1 cellular context compared by ENCODE assay signal in the genomic region with DNA sequence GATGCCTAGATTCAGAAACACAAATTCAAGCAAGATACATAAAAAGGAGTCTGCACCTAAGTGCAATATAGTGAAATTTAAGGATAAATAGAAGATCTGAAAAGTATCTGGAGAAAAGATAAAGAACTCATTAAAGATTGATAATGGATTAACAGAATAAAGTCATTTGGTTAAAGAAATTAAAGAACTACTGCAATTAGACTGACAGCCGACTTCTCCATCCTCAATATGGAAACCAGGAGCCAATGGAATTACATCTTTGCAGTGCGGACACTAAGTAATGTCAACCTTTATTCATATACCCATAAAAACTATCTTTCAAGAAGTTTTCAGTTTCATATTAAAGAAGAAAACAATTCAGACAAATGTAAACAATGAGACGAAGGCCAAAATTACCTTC.
TF ChIP-seq lines count a peak whose summit lies in the region.

No MANE protein-coding gene starts in this region.

TF ChIP-seq in SK-N-SH treated with all-trans-retinoic acid at 6 μM for 48 hours, 23 proteins besides CTCF, POLR2A, EP300 and RAD21 (continued from another document):
- TF ChIP-seq, protein P1, sequence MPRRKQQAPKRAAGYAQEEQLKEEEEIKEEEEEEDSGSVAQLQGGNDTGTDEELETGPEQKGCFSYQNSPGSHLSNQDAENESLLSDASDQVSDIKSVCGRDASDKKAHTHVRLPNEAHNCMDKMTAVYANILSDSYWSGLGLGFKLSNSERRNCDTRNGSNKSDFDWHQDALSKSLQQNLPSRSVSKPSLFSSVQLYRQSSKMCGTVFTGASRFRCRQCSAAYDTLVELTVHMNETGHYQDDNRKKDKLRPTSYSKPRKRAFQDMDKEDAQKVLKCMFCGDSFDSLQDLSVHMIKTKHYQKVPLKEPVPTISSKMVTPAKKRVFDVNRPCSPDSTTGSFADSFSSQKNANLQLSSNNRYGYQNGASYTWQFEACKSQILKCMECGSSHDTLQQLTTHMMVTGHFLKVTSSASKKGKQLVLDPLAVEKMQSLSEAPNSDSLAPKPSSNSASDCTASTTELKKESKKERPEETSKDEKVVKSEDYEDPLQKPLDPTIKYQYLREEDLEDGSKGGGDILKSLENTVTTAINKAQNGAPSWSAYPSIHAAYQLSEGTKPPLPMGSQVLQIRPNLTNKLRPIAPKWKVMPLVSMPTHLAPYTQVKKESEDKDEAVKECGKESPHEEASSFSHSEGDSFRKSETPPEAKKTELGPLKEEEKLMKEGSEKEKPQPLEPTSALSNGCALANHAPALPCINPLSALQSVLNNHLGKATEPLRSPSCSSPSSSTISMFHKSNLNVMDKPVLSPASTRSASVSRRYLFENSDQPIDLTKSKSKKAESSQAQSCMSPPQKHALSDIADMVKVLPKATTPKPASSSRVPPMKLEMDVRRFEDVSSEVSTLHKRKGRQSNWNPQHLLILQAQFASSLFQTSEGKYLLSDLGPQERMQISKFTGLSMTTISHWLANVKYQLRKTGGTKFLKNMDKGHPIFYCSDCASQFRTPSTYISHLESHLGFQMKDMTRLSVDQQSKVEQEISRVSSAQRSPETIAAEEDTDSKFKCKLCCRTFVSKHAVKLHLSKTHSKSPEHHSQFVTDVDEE (CRISPR knock-in tag; IDR thresholded peaks at IDR 0.05), result no peak
- TF ChIP-seq, protein P2, sequence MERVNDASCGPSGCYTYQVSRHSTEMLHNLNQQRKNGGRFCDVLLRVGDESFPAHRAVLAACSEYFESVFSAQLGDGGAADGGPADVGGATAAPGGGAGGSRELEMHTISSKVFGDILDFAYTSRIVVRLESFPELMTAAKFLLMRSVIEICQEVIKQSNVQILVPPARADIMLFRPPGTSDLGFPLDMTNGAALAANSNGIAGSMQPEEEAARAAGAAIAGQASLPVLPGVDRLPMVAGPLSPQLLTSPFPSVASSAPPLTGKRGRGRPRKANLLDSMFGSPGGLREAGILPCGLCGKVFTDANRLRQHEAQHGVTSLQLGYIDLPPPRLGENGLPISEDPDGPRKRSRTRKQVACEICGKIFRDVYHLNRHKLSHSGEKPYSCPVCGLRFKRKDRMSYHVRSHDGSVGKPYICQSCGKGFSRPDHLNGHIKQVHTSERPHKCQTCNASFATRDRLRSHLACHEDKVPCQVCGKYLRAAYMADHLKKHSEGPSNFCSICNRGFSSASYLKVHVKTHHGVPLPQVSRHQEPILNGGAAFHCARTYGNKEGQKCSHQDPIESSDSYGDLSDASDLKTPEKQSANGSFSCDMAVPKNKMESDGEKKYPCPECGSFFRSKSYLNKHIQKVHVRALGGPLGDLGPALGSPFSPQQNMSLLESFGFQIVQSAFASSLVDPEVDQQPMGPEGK (CRISPR knock-in tag; IDR thresholded peaks at IDR 0.05; ENCODE audit: borderline replicate concordance), result no peak
- TF ChIP-seq TCF4 (CRISPR knock-in tag; IDR thresholded peaks at IDR 0.05; ENCODE audit: borderline replicate concordance) (no peak), ZNF565 (CRISPR knock-in tag; conservative IDR thresholded peaks at IDR 0.05; ENCODE audit: low read depth) (no peak), ZFP3 (CRISPR knock-in tag; IDR thresholded peaks at IDR 0.05) (no peak), ARNTL (CRISPR knock-in tag; IDR thresholded peaks at IDR 0.05; ENCODE audit: borderline replicate concordance, low read depth) (no peak), BACH2 (CRISPR knock-in tag; IDR thresholded peaks at IDR 0.05; ENCODE audit: borderline replicate concordance) (no peak)
- TF ChIP-seq, protein P3, sequence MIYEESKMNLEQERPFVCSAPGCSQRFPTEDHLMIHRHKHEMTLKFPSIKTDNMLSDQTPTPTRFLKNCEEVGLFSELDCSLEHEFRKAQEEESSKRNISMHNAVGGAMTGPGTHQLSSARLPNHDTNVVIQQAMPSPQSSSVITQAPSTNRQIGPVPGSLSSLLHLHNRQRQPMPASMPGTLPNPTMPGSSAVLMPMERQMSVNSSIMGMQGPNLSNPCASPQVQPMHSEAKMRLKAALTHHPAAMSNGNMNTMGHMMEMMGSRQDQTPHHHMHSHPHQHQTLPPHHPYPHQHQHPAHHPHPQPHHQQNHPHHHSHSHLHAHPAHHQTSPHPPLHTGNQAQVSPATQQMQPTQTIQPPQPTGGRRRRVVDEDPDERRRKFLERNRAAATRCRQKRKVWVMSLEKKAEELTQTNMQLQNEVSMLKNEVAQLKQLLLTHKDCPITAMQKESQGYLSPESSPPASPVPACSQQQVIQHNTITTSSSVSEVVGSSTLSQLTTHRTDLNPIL (CRISPR knock-in tag; IDR thresholded peaks at IDR 0.05; ENCODE audit: low read depth), result no peak
- TF ChIP-seq, protein P4, sequence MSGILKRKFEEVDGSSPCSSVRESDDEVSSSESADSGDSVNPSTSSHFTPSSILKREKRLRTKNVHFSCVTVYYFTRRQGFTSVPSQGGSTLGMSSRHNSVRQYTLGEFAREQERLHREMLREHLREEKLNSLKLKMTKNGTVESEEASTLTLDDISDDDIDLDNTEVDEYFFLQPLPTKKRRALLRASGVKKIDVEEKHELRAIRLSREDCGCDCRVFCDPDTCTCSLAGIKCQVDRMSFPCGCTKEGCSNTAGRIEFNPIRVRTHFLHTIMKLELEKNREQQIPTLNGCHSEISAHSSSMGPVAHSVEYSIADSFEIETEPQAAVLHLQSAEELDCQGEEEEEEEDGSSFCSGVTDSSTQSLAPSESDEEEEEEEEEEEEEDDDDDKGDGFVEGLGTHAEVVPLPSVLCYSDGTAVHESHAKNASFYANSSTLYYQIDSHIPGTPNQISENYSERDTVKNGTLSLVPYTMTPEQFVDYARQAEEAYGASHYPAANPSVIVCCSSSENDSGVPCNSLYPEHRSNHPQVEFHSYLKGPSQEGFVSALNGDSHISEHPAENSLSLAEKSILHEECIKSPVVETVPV (CRISPR knock-in tag; IDR thresholded peaks at IDR 0.05), result no peak
